In genomic region chr16:57797526-57798266, GRCh38 we compare ENCODE assay signal across 12 cellular contexts. TPM values are rescaled to one million over a fixed set of nuclear protein-coding genes. Genes with fewer than 3 reads are reported as not detected.
DNase-seq lines count a peak whose midpoint lies in the region; ATAC-seq and TF ChIP-seq lines count a peak whose summit lies in the region.
"Had no signal": no experiment of that assay in that cellular context is flagged by ENCODE, and none has a peak within 500 bp of the region (broad histone marks: within the 10 kb centered on the region; RNA-seq: fewer than 3 reads in every experiment).

No MANE protein-coding gene starts in this region.

- in situ Hi-C loops in GM13977 (cut with MboI; ENCODE audit: low pct_unique_long_range_greater_than_20kb, low sequenced_read_pairs, unreplicated experiment): no loop called here

- peak; percentile 46 for DNase-seq in NCI-H2196 (lab: John Stamatoyannopoulos, UW; ENCODE audit: unreplicated experiment)
- DNase-seq in epithelial cell of proximal tubule (ENCODE audit: low read depth): no peak
- no peak for DNase-seq in GM13977 (ENCODE audit: low spot score)
- DNase-seq in COR-L47 (lab: John Stamatoyannopoulos, UW): no peak
- DNase-seq: activated CD4-positive, alpha-beta T cell treated with anti-CD3 and anti-CD28 coated beads for 4 hours; AML-193; head of caudate nucleus had no signal

- H3K27ac ChIP-seq in 22Rv1 (peak overlapping the region; percentile 60), mesodermal cell (ENCODE audit: low read depth, low read length, severe bottlenecking) (peak overlapping the region; percentile 30)
- H3K27ac ChIP-seq: thoracic aorta had no signal

- TF ChIP-seq CTCF in 22Rv1 (IDR thresholded peaks at IDR 0.05) (no peak), epithelial cell of proximal tubule (conservative IDR thresholded peaks at IDR 0.05; ENCODE audit: low read depth, low read length) (no peak), GM13977 (IDR thresholded peaks at IDR 0.05; ENCODE audit: extremely low read depth, insufficient read depth, missing control alignments) (no peak)

- H3K36me3 ChIP-seq in mesodermal cell (ENCODE audit: control insufficient read depth, insufficient read depth, low read length): peaks cover 42% of the 10 kb centered on the region

- H3K9me3 ChIP-seq in mesodermal cell (ENCODE audit: control insufficient read depth, low read length): no peaks in the 10 kb centered on the region
- H3K9me3 ChIP-seq: thoracic aorta had no signal

- 53 to 54% methylated on average over 39 of the region's 42 CpGs for WGBS in mesodermal cell (ENCODE audit: insufficient coverage in 2 of 2), 2 experiments

- no peak for ATAC-seq in HG02642 (IDR thresholded peaks at IDR 0.05; ENCODE audit: poor library complexity, unreplicated experiment)
- no peak for ATAC-seq in HG03520 (IDR thresholded peaks at IDR 0.05; ENCODE audit: unreplicated experiment)

- H3K4me3 ChIP-seq in epithelial cell of proximal tubule (ENCODE audit: low read depth, low read length): peak overlapping the region; percentile 84
- H3K4me3 ChIP-seq in mesodermal cell (ENCODE audit: extremely low read depth, insufficient read depth, low read length, poor library complexity, severe bottlenecking): no peak overlapping the region
- H3K4me3 ChIP-seq: thoracic aorta had no signal

- H3K4me1 ChIP-seq in mesodermal cell (ENCODE audit: control insufficient read depth, insufficient read depth, low read length, poor library complexity, severe bottlenecking): peaks cover 43% of the 10 kb centered on the region

RNA-seq across cellular contexts. Expression of gene KIFC3, which starts 4.6 kb away (rescaled TPM):
- total RNA-seq in epithelial cell of proximal tubule: 79.1 and 86.0 TPM in 2 replicates
- 28.1 TPM for polyA plus RNA-seq in mesodermal cell (2013, experiment 1 of 2)
- 20.3 TPM for polyA plus RNA-seq in mesodermal cell (2013, experiment 2 of 2)
